1 cellular context compared by ENCODE assay signal in the genomic region with DNA sequence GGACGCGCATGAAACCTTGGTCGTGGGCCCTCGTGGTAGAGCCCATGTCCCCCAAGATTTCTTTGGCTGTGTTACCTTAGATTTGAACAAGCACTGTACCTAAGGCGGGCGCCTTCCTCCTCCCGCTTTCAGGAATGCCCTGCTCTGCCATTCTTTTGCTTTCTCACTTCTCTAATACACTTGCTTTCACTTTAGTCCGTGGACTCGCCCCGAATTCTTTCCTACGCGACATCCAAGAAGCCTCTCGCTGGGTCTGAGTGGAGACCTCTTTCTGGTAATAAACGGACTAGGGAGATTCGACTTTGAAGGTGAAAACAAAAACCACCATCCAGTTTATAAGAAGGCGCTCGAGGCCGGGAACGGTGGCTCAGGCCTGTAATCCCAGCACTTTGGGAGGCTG.
TF ChIP-seq lines count a peak whose summit lies in the region.

No MANE protein-coding gene starts in this region.

TF ChIP-seq in GM12878, 131 proteins besides CTCF, POLR2A, EP300 and RAD21 (continued from another document):
- TF ChIP-seq, protein P1, sequence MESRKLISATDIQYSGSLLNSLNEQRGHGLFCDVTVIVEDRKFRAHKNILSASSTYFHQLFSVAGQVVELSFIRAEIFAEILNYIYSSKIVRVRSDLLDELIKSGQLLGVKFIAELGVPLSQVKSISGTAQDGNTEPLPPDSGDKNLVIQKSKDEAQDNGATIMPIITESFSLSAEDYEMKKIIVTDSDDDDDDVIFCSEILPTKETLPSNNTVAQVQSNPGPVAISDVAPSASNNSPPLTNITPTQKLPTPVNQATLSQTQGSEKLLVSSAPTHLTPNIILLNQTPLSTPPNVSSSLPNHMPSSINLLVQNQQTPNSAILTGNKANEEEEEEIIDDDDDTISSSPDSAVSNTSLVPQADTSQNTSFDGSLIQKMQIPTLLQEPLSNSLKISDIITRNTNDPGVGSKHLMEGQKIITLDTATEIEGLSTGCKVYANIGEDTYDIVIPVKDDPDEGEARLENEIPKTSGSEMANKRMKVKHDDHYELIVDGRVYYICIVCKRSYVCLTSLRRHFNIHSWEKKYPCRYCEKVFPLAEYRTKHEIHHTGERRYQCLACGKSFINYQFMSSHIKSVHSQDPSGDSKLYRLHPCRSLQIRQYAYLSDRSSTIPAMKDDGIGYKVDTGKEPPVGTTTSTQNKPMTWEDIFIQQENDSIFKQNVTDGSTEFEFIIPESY (IDR thresholded peaks at IDR 0.05): 0 out of 2 replicates have a peak, but pooled peaks have one; percentile 5
- no peak for TF ChIP-seq SREBF2 (IDR thresholded peaks at IDR 0.05; ENCODE audit: low read length)
